ENCODE assay signal across 13 cellular contexts in genomic region chr15:63040954-63041353, GRCh38. TPM values are rescaled to one million over a fixed set of nuclear protein-coding genes. Genes with fewer than 3 reads are reported as not detected.
A peak's percentile ranks its signal among the peaks of the same experiment; 100 is the strongest.
DNase-seq lines count a peak whose midpoint lies in the region; ATAC-seq, FAIRE-seq and TF ChIP-seq lines count a peak whose summit lies in the region.
"Had no signal": no experiment of that assay in that cellular context is flagged by ENCODE, and none has a peak within 500 bp of the region (broad histone marks: within the 10 kb centered on the region; RNA-seq: fewer than 3 reads in every experiment).

No MANE protein-coding gene starts in this region.

- POLR2A ChIA-PET in HepG2 (lab: Yijun Ruan, JAX) = no interaction called here

- TF ChIP-seq POLR2A in right lobe of liver (IDR thresholded peaks at IDR 0.05) = peak; percentile 46
- no peak for TF ChIP-seq POLR2A in HepG2 (IDR thresholded peaks at IDR 0.05; ENCODE audit: insufficient read depth in 1 of 2, low read depth in 2 of 2, low read length in 2 of 2)

- H3K79me2 ChIP-seq in HepG2 (ENCODE audit: insufficient read depth, low read length) (peaks cover 24% of the 10 kb centered on the region), neural progenitor cell (ENCODE audit: low read depth) (peaks cover 42% of the 10 kb centered on the region)

- TF ChIP-seq RAD21 in HepG2 (CRISPR knock-in tag; IDR thresholded peaks at IDR 0.05) = no peak

- peaks cover 43% of the 10 kb centered on the region for H3K4me1 Mint-ChIP-seq in neural progenitor cell

- H3K9ac ChIP-seq in HepG2 (ENCODE audit: insufficient read depth, low read depth, low read length) (no peak overlapping the region), neural progenitor cell (no peak overlapping the region)

- no peak for FAIRE-seq in HepG2 (lab: Jason Lieb, UNC)

- peak overlapping the region; percentile 96 for H3K4me3 Mint-ChIP-seq in neural progenitor cell

- H2AFZ ChIP-seq in HepG2 (ENCODE audit: low read length) (no peak overlapping the region), neural progenitor cell (replicated peaks) (no peak overlapping the region)

- H3K4me3 ChIP-seq in right lobe of liver (no peak overlapping the region), HepG2 (replicated peaks in 1 of 3; ENCODE audit: insufficient read depth in 1 of 3, low read depth in 2 of 3, low read length in 3 of 3) (no peak overlapping the region), left ventricle myocardium inferior (peak overlapping the region; percentile 83), neural progenitor cell (peak overlapping the region; percentile 94), aorta (ENCODE audit: low read length in 2 of 2) (no peak overlapping the region)

- ATAC-seq in right lobe of liver = no peak
- ATAC-seq in HepG2 = no peak
- no peak for ATAC-seq in aorta (ENCODE audit: low FRiP score)
- ATAC-seq in HG03095 (IDR thresholded peaks at IDR 0.05; ENCODE audit: unreplicated experiment) = no peak
- ATAC-seq: esophagus mucosa; naive thymus-derived CD4-positive, alpha-beta T cell had no signal

- no TSS peak for BruUV-seq in HepG2 (replicated peaks; lab: Mats Ljungman, UMichigan)

- no peak overlapping the region for H3K27ac ChIP-seq in right lobe of liver
- H3K27ac ChIP-seq in HepG2 (ENCODE audit: extremely low read length, insufficient read depth, low read length) = no peak overlapping the region
- H3K27ac ChIP-seq in left ventricle myocardium inferior (replicated peaks) = peak overlapping the region; percentile 99
- no peak overlapping the region for H3K27ac ChIP-seq in neural progenitor cell
- H3K27ac ChIP-seq in aorta (ENCODE audit: low read depth in 1 of 2, low read length in 2 of 2) = peak overlapping the region; percentile 75 to 79
- H3K27ac ChIP-seq: WERI-Rb-1 had no signal

- in situ Hi-C loops in HepG2 (cut with HindIII; ENCODE audit: extremely low pct_ligation_motif_present, low pct_unique_long_range_greater_than_20kb) = no loop called here

- peaks cover 5% of the 10 kb centered on the region for H3K9me3 Mint-ChIP-seq in neural progenitor cell

- peaks cover 30% of the 10 kb centered on the region for H3F3A ChIP-seq in neural progenitor cell (ENCODE audit: low read depth)

- H4K20me1 ChIP-seq in HepG2 (ENCODE audit: insufficient read depth, low read length) = 0 out of 2 replicates have a peak, but pooled peaks cover 3% of the 10 kb centered on the region
- H4K20me1 ChIP-seq in neural progenitor cell (ENCODE audit: low read depth) = peaks cover 26% of the 10 kb centered on the region

- DNase-seq in right lobe of liver = no peak
- DNase-seq in HepG2 (ENCODE audit: low spot score) = no peak
- peak; percentile 34 for DNase-seq in left ventricle myocardium inferior
- DNase-seq in neural progenitor cell (ENCODE audit: low spot score) = no peak
- DNase-seq in aorta = peak; percentile 60 to 81
- DNase-seq in COR-L47 (lab: John Stamatoyannopoulos, UW) = no peak
- no peak for DNase-seq in midbrain (lab: John Stamatoyannopoulos, UW)
- DNase-seq: naive thymus-derived CD4-positive, alpha-beta T cell; testis; WERI-Rb-1 had no signal

- TF ChIP-seq EP300 in HepG2 (IDR thresholded peaks at IDR 0.05; ENCODE audit: low read depth in 2 of 2, low read length in 2 of 2) (no peak), HepG2 (CRISPR knock-in tag; IDR thresholded peaks at IDR 0.05; ENCODE audit: borderline replicate concordance) (no peak)

- H3K4me1 ChIP-seq in right lobe of liver (peaks cover 0 to 17% (median 0%) of the 10 kb centered on the region in 4 donors), HepG2 (ENCODE audit: insufficient read depth, low read length) (peaks cover 40% of the 10 kb centered on the region), left ventricle myocardium inferior (peaks cover 54% of the 10 kb centered on the region), neural progenitor cell (peaks cover 17% of the 10 kb centered on the region), aorta (ENCODE audit: control insufficient read depth in 1 of 2, insufficient read depth in 2 of 2, low read length in 2 of 2) (no peaks in the 10 kb centered on the region)
- H3K4me1 ChIP-seq: testis had no signal

- no peak overlapping the region for H3K27ac Mint-ChIP-seq in neural progenitor cell
- H3K27ac Mint-ChIP-seq: activated naive CD8-positive, alpha-beta T cell; naive thymus-derived CD4-positive, alpha-beta T cell had no signal

- H3K36me3 ChIP-seq in right lobe of liver (no peaks in the 10 kb centered on the region), HepG2 (replicated peaks in 1 of 2; ENCODE audit: control insufficient read depth in 1 of 2, insufficient read depth in 2 of 2, low read length in 2 of 2) (no peaks in the 10 kb centered on the region), left ventricle myocardium inferior (peaks cover 25% of the 10 kb centered on the region), neural progenitor cell (peaks cover 2% of the 10 kb centered on the region), aorta (ENCODE audit: control insufficient read depth in 1 of 2, insufficient read depth in 2 of 2, low read length in 1 of 2) (no peaks in the 10 kb centered on the region)
- H3K36me3 ChIP-seq: WERI-Rb-1 had no signal

- CTCF ChIA-PET in HepG2 (lab: Yijun Ruan, JAX; ENCODE audit: low intra/inter-chr PET ratio, low total read pairs) = no interaction called here

- peaks cover 4% of the 10 kb centered on the region for H3K27me3 Mint-ChIP-seq in neural progenitor cell (ENCODE audit: insufficient read depth, low read depth)

- 24% methylated on average over 6 of the region's 6 CpGs for WGBS in right lobe of liver (ENCODE audit: insufficient coverage, low coverage, low lambda C conversion rate, missing lambda C conversion rate)
- 80% methylated on average over 6 of the region's 6 CpGs for WGBS in HepG2 (ENCODE audit: low lambda C conversion rate)
- WGBS in aorta, 2 donors = 2 to 10% methylated on average over 6 of the region's 6 CpGs

- H3K9me3 ChIP-seq in right lobe of liver (no peaks in the 10 kb centered on the region), HepG2 (ENCODE audit: low read length) (no peaks in the 10 kb centered on the region), left ventricle myocardium inferior (replicated peaks) (no peaks in the 10 kb centered on the region), neural progenitor cell (ENCODE audit: low read depth) (no peaks in the 10 kb centered on the region), aorta (ENCODE audit: control insufficient read depth, low read length) (no peaks in the 10 kb centered on the region)
- H3K9me3 ChIP-seq: testis had no signal

- TF ChIP-seq CTCF in right lobe of liver (IDR thresholded peaks at IDR 0.05) (no peak), HepG2 (CRISPR knock-in tag; IDR thresholded peaks at IDR 0.05) (no peak), left ventricle myocardium inferior (IDR thresholded peaks at IDR 0.05; ENCODE audit: borderline replicate concordance) (no peak), neural progenitor cell (IDR thresholded peaks at IDR 0.05) (no peak)

- H3K4me2 ChIP-seq in HepG2 (ENCODE audit: low read depth, low read length) (no peak overlapping the region), neural progenitor cell (peak overlapping the region; percentile 98)

- peaks cover 13% of the 10 kb centered on the region for H3K36me3 Mint-ChIP-seq in neural progenitor cell
- H3K36me3 Mint-ChIP-seq: activated naive CD8-positive, alpha-beta T cell; naive thymus-derived CD4-positive, alpha-beta T cell had no signal

- intact Hi-C loops in right lobe of liver (cut with DNase I) (loop anchor here in 1 of 2 donors (10.0 kb wide), 1 partner anchor 54 kb away; no protein-coding TSS in a partner anchor), HepG2 (cut with micrococcal nuclease; ENCODE audit: unreplicated experiment) (loop anchor here (10.0 kb wide), 1 partner anchor 46 kb away; no protein-coding TSS in a partner anchor), left ventricle myocardium inferior (cut with micrococcal nuclease) (loop anchor here (10.0 kb wide), 1 partner anchor 196 kb away; no protein-coding TSS in a partner anchor), aorta (cut with DNase I) (loop anchor here (5.0 to 10.0 kb wide), 5 partner anchors 99 to 259 kb away; partner anchors contain the start of gene RPS27L (in 1 of the 2))

- no peaks in the 10 kb centered on the region for H3K27me3 ChIP-seq in right lobe of liver
- no peaks in the 10 kb centered on the region for H3K27me3 ChIP-seq in HepG2 (ENCODE audit: control insufficient read depth in 1 of 2, insufficient read depth in 2 of 2, low read length in 2 of 2)
- H3K27me3 ChIP-seq in left ventricle myocardium inferior (ENCODE audit: low read depth) = peaks cover 18% of the 10 kb centered on the region
- H3K27me3 ChIP-seq in neural progenitor cell = peaks cover 4% of the 10 kb centered on the region
- H3K27me3 ChIP-seq in aorta (ENCODE audit: control insufficient read depth in 1 of 2, insufficient read depth in 2 of 2, low read length in 1 of 2) = no peaks in the 10 kb centered on the region
- H3K27me3 ChIP-seq: testis had no signal

RNA-seq across cellular contexts. Expression of gene TPM1, which starts 1.6 kb away (rescaled TPM):
- total RNA-seq in right lobe of liver (100 to 1,000 TPM in 3 of 6 experiments, 10 to 100 TPM in 3; 44.3 to 180 (median 91.6) TPM), HepG2 (2016; rRNA removed; fragmentation: Illumina TruSeq; extraction: Trizol) (98.9 and 113 TPM in 2 replicates), left ventricle myocardium inferior (12,604 TPM), neural progenitor cell (ENCODE audit: low replicate concordance) (614 and 623 TPM in 2 replicates), aorta (1,000 to 10,000 TPM in 1 of 2 donors, 100 to 1,000 TPM in 1; 861 to 1,497 TPM)
- total RNA-seq in HepG2 (2016; cell fraction: cytosol; rRNA removed; fragmentation: Illumina TruSeq; extraction: Trizol; ENCODE audit: low read depth) = 49.9 and 54.7 TPM in 2 replicates
- total RNA-seq in HepG2 (2016; cell fraction: insoluble cytoplasmic fraction; rRNA removed; fragmentation: Illumina TruSeq; extraction: Trizol) = 98.4 and 114 TPM in 2 replicates
- total RNA-seq in HepG2 (2016; cell fraction: membrane; rRNA removed; fragmentation: Illumina TruSeq; extraction: Trizol) = 81.1 and 86.7 TPM in 2 replicates
- total RNA-seq in HepG2 (2016; cell fraction: nucleus; rRNA removed; fragmentation: Illumina TruSeq; extraction: Trizol) = 75.6 and 78.8 TPM in 2 replicates
- polyA plus RNA-seq in HepG2 (2011; rRNA removed) (92.4 and 109 TPM in 2 replicates), aorta (1,000 to 10,000 TPM; 1,109 to 1,230 TPM)
- 45.6 and 56.5 TPM in 2 replicates for polyA plus RNA-seq in HepG2 (2011; cell fraction: cytosol; rRNA removed)
- 245 and 247 TPM in 2 replicates for polyA plus RNA-seq in HepG2 (2011; cell fraction: nucleus; rRNA removed)
- 72.3 and 73.8 TPM in 2 replicates for polyA plus RNA-seq in HepG2 (2012)
- 39.7 and 50.0 TPM in 2 replicates for polyA plus RNA-seq in HepG2 (2016; cell fraction: cytosol; fragmentation: Illumina TruSeq; extraction: Trizol; ENCODE audit: low read depth)
- 112 and 120 TPM in 2 replicates for polyA plus RNA-seq in HepG2 (2016; cell fraction: insoluble cytoplasmic fraction; fragmentation: Illumina TruSeq; extraction: Trizol; ENCODE audit: low read depth)
- 59.4 and 60.5 TPM in 2 replicates for polyA plus RNA-seq in HepG2 (2016; cell fraction: membrane; fragmentation: Illumina TruSeq; extraction: Trizol; ENCODE audit: low read depth)
- 97.1 and 98.9 TPM in 2 replicates for polyA plus RNA-seq in HepG2 (2016; cell fraction: nucleus; fragmentation: Illumina TruSeq; extraction: Trizol; ENCODE audit: insufficient read depth, low read depth)
- polyA minus RNA-seq in HepG2 (2011; rRNA and poly(A)+ RNA removed; ENCODE audit: low replicate concordance) = 56.1 and 110 TPM in 2 replicates
- 22.5 and 29.1 TPM in 2 replicates for polyA minus RNA-seq in HepG2 (2011; cell fraction: cytosol; rRNA and poly(A)+ RNA removed)
- 274 and 286 TPM in 2 replicates for polyA minus RNA-seq in HepG2 (2011; cell fraction: nucleus; rRNA and poly(A)+ RNA removed)

Comparison
In these comparisons a context has a peak if more than half of its experiments do, and no peak if none do; other contexts are left out.
1. DNase-seq: peak in left ventricle myocardium inferior (single experiment) and aorta (2 of 2); none in right lobe of liver (0 of 3), HepG2 (single experiment), neural progenitor cell (single experiment), COR-L47 (single experiment) and midbrain (single experiment).
2. H3K27ac ChIP-seq: peak in left ventricle myocardium inferior (single experiment) and aorta (2 of 2); none in right lobe of liver (0 of 3), HepG2 (single experiment) and neural progenitor cell (single experiment).
3. H3K4me3 ChIP-seq: peak in left ventricle myocardium inferior (single experiment) and neural progenitor cell (single experiment); none in right lobe of liver (0 of 3), HepG2 (0 of 3) and aorta (0 of 2).